In the genomic region with DNA sequence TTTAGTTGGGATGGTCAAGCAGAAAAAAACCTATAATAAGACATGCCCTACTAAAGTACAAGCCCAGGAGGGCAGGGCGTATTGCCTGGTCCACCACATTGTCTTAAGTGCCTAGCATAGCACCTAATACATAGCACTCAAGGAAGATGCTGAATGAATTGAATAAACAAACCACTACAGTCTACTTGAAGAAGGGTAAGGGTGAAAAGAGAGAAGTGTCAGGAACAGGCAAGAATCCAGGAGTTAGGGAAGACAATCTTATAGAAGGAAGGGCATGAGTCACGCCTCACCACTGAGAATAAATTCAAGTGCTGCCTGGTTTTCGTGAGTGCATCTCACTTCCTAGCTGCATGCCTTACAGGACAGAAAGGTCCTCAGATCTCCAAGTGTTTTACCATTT, we compare ENCODE assay signal across 1 cellular context.
TF ChIP-seq lines count a peak whose summit lies in the region.

No MANE protein-coding gene starts in this region.

TF ChIP-seq in IMR-90, 13 proteins besides CTCF, POLR2A, EP300 and RAD21 (continued from another document):
- TF ChIP-seq MXI1 (IDR thresholded peaks at IDR 0.05; ENCODE audit: borderline replicate concordance, low read depth, low read length): no peak
- TF ChIP-seq MAFK (IDR thresholded peaks at IDR 0.05; ENCODE audit: low read depth, low read length): no peak
- no peak for TF ChIP-seq MAZ (IDR thresholded peaks at IDR 0.05; ENCODE audit: borderline replicate concordance, low read depth, low read length)
- no peak for TF ChIP-seq SMC3 (IDR thresholded peaks at IDR 0.05; ENCODE audit: low read depth, low read length)
- no peak for TF ChIP-seq CEBPB (IDR thresholded peaks at IDR 0.05; ENCODE audit: low read depth, low read length)
- TF ChIP-seq RFX5 (IDR thresholded peaks at IDR 0.05; ENCODE audit: low read depth, low read length): no peak
- no peak for TF ChIP-seq USF2 (IDR thresholded peaks at IDR 0.05; ENCODE audit: low read depth, low read length)
